In the genomic region with DNA sequence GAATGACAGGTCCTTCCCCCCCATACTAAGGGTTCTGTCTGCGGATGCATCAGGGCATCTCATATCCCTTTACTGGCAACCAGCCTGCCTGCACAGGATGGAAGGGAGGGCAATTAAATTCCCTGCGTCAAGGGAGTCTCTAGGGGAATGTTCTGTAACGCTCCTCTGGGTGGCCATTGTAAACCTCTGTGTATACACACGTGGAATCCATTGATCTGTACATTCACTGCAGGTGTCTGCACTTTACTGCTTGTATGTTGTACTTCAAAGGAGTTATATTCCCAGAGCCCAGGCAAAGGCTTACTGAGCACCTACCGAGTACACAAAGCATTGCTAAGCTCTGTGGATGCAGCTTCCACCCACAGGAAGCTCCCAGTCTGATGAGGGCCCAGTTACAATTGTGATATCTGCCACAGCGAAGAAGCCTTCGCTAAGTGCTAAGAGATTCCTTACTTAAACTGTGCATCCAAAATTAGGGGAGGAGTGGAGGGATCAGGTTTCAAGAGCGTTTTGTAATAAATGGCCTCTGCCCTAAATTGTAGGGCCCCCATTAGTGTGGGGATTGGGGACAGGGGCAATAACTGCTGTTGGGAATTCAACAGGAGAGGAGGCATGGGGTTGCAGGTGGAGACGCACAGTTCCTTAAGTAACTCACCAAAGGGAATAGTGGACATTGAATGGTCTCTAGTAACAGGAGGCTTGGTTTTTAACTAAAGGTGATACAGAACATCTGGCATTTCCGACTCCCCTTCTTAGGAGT, we compare ENCODE assay signal across 16 cellular contexts. TPM values are rescaled to one million over a fixed set of nuclear protein-coding genes. Genes with fewer than 3 reads are reported as not detected.
A peak's percentile ranks its signal among the peaks of the same experiment; 100 is the strongest.
DNase-seq lines count a peak whose midpoint lies in the region; ATAC-seq, FAIRE-seq and TF ChIP-seq lines count a peak whose summit lies in the region.
"Had no signal": no experiment of that assay in that cellular context is flagged by ENCODE, and none has a peak within 500 bp of the region (broad histone marks: within the 10 kb centered on the region; RNA-seq: fewer than 3 reads in every experiment).

No MANE protein-coding gene starts in this region.

- ATAC-seq in Right ventricle myocardium inferior = no peak
- ATAC-seq: HCT116 had no signal

- no peak for DNase-seq in right atrium auricular region (ENCODE audit: low spot score)
- DNase-seq in Right ventricle myocardium inferior (ENCODE audit: missing footprints) = no peak
- DNase-seq in NCI-H1436 treated with DMSO at 0.1 percent for 48 hours (lab: John Stamatoyannopoulos, UW) = peak; percentile 87
- DNase-seq in SW480 (ENCODE audit: low spot score) = peak; percentile 63
- DNase-seq in GM12892 (ENCODE audit: insufficient read length) = no peak
- no peak for DNase-seq in mesenteric fat pad (ENCODE audit: low spot score)
- DNase-seq in SIG-M5 (lab: John Stamatoyannopoulos, UW) = no peak
- DNase-seq: AML-193, KBM-7, NCI-H1417 treated with DMSO at 0.1 percent for 48 hours, ovary had no signal

- peaks cover 0 to 19% of the 10 kb centered on the region in 2 donors for H3K4me1 ChIP-seq in right atrium auricular region

- TF ChIP-seq POLR2A in GM12892 (IDR thresholded peaks at IDR 0.05; ENCODE audit: low read depth, low read length) = no peak

- no peaks in the 10 kb centered on the region for H3K27me3 ChIP-seq in right atrium auricular region
- H3K27me3 ChIP-seq: ovary had no signal

- no peaks in the 10 kb centered on the region for H3K9me3 ChIP-seq in right atrium auricular region
- H3K9me3 ChIP-seq: ovary, SJSA1, spleen had no signal

- H3K36me3 ChIP-seq in right atrium auricular region = no peaks in the 10 kb centered on the region
- H3K36me3 ChIP-seq: ovary, SJSA1, spleen had no signal

- TF ChIP-seq CTCF in right atrium auricular region (IDR thresholded peaks at IDR 0.05) = no peak

- no peak overlapping the region for H3K4me3 ChIP-seq in right atrium auricular region
- H3K4me3 ChIP-seq: ovary, SJSA1 had no signal

- no peak for FAIRE-seq in GM12892 (lab: Jason Lieb, UNC)

- intact Hi-C loops in Right ventricle myocardium inferior (cut with DNase I) = loop anchor here (5.0 kb wide), 2 partner anchors 66 to 126 kb away; no protein-coding TSS in a partner anchor

- H3K27ac ChIP-seq in right atrium auricular region (peak overlapping the region; percentile 86 to 96), temporal lobe (ENCODE audit: low read depth, low read length) (peak overlapping the region; percentile 30)
- H3K27ac ChIP-seq: ovary, SJSA1 had no signal

RNA-seq across cellular contexts. Expression of a gene that starts 1.5 kb away (rescaled TPM):
- total RNA-seq in right atrium auricular region (100 to 1,000 TPM; 102 to 180 TPM), Right ventricle myocardium inferior (197 TPM), temporal lobe (56.5 TPM), mesenteric fat pad (63.4 TPM)
- 2.5 TPM for polyA plus RNA-seq in GM12892 (2012; ENCODE audit: missing spikeins)
- total RNA-seq: dermis microvascular lymphatic vessel endothelial cell had no signal

Comparison
In these comparisons a context has a peak if more than half of its experiments do, and no peak if none do; other contexts are left out.
1. DNase-seq: peak in NCI-H1436 treated with DMSO at 0.1 percent for 48 hours (single experiment) and SW480 (single experiment); none in right atrium auricular region (single experiment), Right ventricle myocardium inferior (single experiment), GM12892 (single experiment), mesenteric fat pad (single experiment) and SIG-M5 (single experiment).